25 cellular contexts compared by ENCODE assay signal in genomic region chr4:111556861-111557260, GRCh38.
DNase-seq lines count a peak whose midpoint lies in the region; ATAC-seq and TF ChIP-seq lines count a peak whose summit lies in the region.
"Had no signal": no experiment of that assay in that cellular context is flagged by ENCODE, and none has a peak within 500 bp of the region (broad histone marks: within the 10 kb centered on the region; RNA-seq: fewer than 3 reads in every experiment).

No MANE protein-coding gene starts in this region.

- no peaks in the 10 kb centered on the region for H3K27me3 Mint-ChIP-seq in HFFc6 (ENCODE audit: insufficient read depth)
- H3K27me3 Mint-ChIP-seq in neural progenitor cell (ENCODE audit: insufficient read depth, low read depth): no peaks in the 10 kb centered on the region
- no peaks in the 10 kb centered on the region for H3K27me3 Mint-ChIP-seq in activated T-helper 2 cell treated with anti-CD3 and anti-CD28 coated beads, Interferon-gamma antibody, Interleukin-2, Interleukin-4, amounts not matched to agents 10 μg/mL and 5 μg/mL and 100 μg/mL, durations not matched to agents 14 hours and 24 hours and 36 hours (ENCODE audit: low read depth)
- no peaks in the 10 kb centered on the region for H3K27me3 Mint-ChIP-seq in activated naive CD8-positive, alpha-beta T cell treated with anti-CD3 and anti-CD28 coated beads, Interleukin-2, amount 50 U/mL, for 24 hours
- H3K27me3 Mint-ChIP-seq: CD4-positive, alpha-beta T cell had no signal

- DNase-seq in AG10803 (ENCODE audit: low read depth): peak; percentile 25
- no peak for DNase-seq in HFFc6
- no peak for DNase-seq in mammary epithelial cell
- peak; percentile 41 to 65 for DNase-seq in foreskin fibroblast
- DNase-seq in neural progenitor cell (ENCODE audit: low spot score): no peak
- no peak for DNase-seq in HuH-7.5 (ENCODE audit: low spot score)
- DNase-seq in activated T-helper 2 cell treated with anti-CD3 and anti-CD28 coated beads, Interferon-gamma antibody, Interleukin-2, Interleukin-4, amounts not matched to agents 10 μg/mL and 5 μg/mL and 100 μg/mL, durations not matched to agents 14 hours and 24 hours and 36 hours (ENCODE audit: low spot score): no peak
- DNase-seq in activated naive CD8-positive, alpha-beta T cell treated with anti-CD3 and anti-CD28 coated beads, Interleukin-2, amount 50 U/mL, for 24 hours: no peak
- DNase-seq: AML-193; CD4-positive, alpha-beta T cell; GDM1; NCI-H1048; NCI-H1417; NCI-H1694; NCI-H2081; NCI-H2227 treated with DMSO at 0.1 percent for 48 hours; NCI-H69; SJCRH30; T-helper 1 cell had no signal

- H4K20me1 ChIP-seq in mammary epithelial cell (ENCODE audit: insufficient read depth, low read length): no peaks in the 10 kb centered on the region
- no peaks in the 10 kb centered on the region for H4K20me1 ChIP-seq in neural progenitor cell (ENCODE audit: low read depth)
- H4K20me1 ChIP-seq: BLaER1 treated with 17β-estradiol and CSF1 and Interleukin-3, amounts not matched to agents 10 nM and 100 nM had no signal

- H3K9ac ChIP-seq in mammary epithelial cell (ENCODE audit: insufficient read depth, low read length): no peak overlapping the region
- H3K9ac ChIP-seq in neural progenitor cell: no peak overlapping the region
- H3K9ac ChIP-seq: BLaER1 treated with 17β-estradiol and CSF1 and Interleukin-3, amounts not matched to agents 10 nM and 100 nM; KMS-11 had no signal

- no peak overlapping the region for H3K4me3 ChIP-seq in AG10803 (ENCODE audit: low read length)
- no peak overlapping the region for H3K4me3 ChIP-seq in mammary epithelial cell (replicated peaks in 1 of 3; ENCODE audit: insufficient read depth in 1 of 3, low read depth in 2 of 3, low read length in 3 of 3)
- H3K4me3 ChIP-seq in foreskin fibroblast (ENCODE audit: low read depth in 1 of 2, low read length in 2 of 2): no peak overlapping the region
- H3K4me3 ChIP-seq in neural progenitor cell: no peak overlapping the region
- H3K4me3 ChIP-seq: BLaER1 treated with 17β-estradiol and CSF1 and Interleukin-3, amounts not matched to agents 10 nM and 100 nM; GM12878; SJCRH30 had no signal

- H3K79me2 ChIP-seq in mammary epithelial cell (ENCODE audit: insufficient read depth, low read length) (no peaks in the 10 kb centered on the region), neural progenitor cell (ENCODE audit: low read depth) (no peaks in the 10 kb centered on the region)

- peaks cover 39% of the 10 kb centered on the region for H3K36me3 Mint-ChIP-seq in HFFc6 (ENCODE audit: low read depth)
- H3K36me3 Mint-ChIP-seq in neural progenitor cell: no peaks in the 10 kb centered on the region
- H3K36me3 Mint-ChIP-seq in activated T-helper 2 cell treated with anti-CD3 and anti-CD28 coated beads, Interferon-gamma antibody, Interleukin-2, Interleukin-4, amounts not matched to agents 10 μg/mL and 5 μg/mL and 100 μg/mL, durations not matched to agents 14 hours and 24 hours and 36 hours (ENCODE audit: low read depth): no peaks in the 10 kb centered on the region
- H3K36me3 Mint-ChIP-seq in activated naive CD8-positive, alpha-beta T cell treated with anti-CD3 and anti-CD28 coated beads, Interleukin-2, amount 50 U/mL, for 24 hours (ENCODE audit: low read depth): no peaks in the 10 kb centered on the region

- intact Hi-C loops in mammary epithelial cell (cut with micrococcal nuclease): no loop called here
- intact Hi-C loops in activated T-helper 2 cell treated with anti-CD3 and anti-CD28 coated beads, Interferon-gamma antibody, Interleukin-2, Interleukin-4, amounts not matched to agents 10 μg/mL and 5 μg/mL and 100 μg/mL, durations not matched to agents 14 hours and 24 hours and 36 hours (cut with micrococcal nuclease): no loop called here

- 27% methylated on average over 1 of the region's 1 CpG for WGBS in mammary epithelial cell (ENCODE audit: low coverage, missing lambda C conversion rate)

- H3F3A ChIP-seq in neural progenitor cell (ENCODE audit: low read depth): no peaks in the 10 kb centered on the region

- ATAC-seq in activated naive CD8-positive, alpha-beta T cell treated with anti-CD3 and anti-CD28 coated beads, Interleukin-2, amount 50 U/mL, for 24 hours: no peak
- ATAC-seq: GM12878, HCT116, Right ventricle myocardium inferior, SK-N-SH treated with all-trans-retinoic acid at 6 μM for 48 hours had no signal

- BruUV-seq in mammary epithelial cell (replicated peaks; lab: Mats Ljungman, UMichigan): no TSS peak

- H3K27ac ChIP-seq in mammary epithelial cell (ENCODE audit: insufficient read depth, low read depth, low read length) (peak overlapping the region; percentile 16), neural progenitor cell (no peak overlapping the region)
- H3K27ac ChIP-seq: BLaER1 treated with 17β-estradiol and CSF1 and Interleukin-3, amounts not matched to agents 10 nM and 100 nM; KMS-11; SJCRH30 had no signal

- H3K36me3 ChIP-seq in mammary epithelial cell (ENCODE audit: insufficient read depth, low read length): no peaks in the 10 kb centered on the region
- H3K36me3 ChIP-seq in neural progenitor cell: no peaks in the 10 kb centered on the region
- H3K36me3 ChIP-seq: BLaER1 treated with 17β-estradiol and CSF1 and Interleukin-3, amounts not matched to agents 10 nM and 100 nM; SJCRH30 had no signal

- H3K9me3 ChIP-seq in mammary epithelial cell (replicated peaks; ENCODE audit: insufficient read depth, low read length) (no peaks in the 10 kb centered on the region), neural progenitor cell (ENCODE audit: low read depth) (no peaks in the 10 kb centered on the region)
- H3K9me3 ChIP-seq: BLaER1 treated with 17β-estradiol and CSF1 and Interleukin-3, amounts not matched to agents 10 nM and 100 nM; SJCRH30 had no signal

- H3K4me1 ChIP-seq in mammary epithelial cell (ENCODE audit: insufficient read depth, low read length): peaks cover 16% of the 10 kb centered on the region
- no peaks in the 10 kb centered on the region for H3K4me1 ChIP-seq in neural progenitor cell
- H3K4me1 ChIP-seq: BLaER1 treated with 17β-estradiol and CSF1 and Interleukin-3, amounts not matched to agents 10 nM and 100 nM; SJCRH30 had no signal

- dilution Hi-C loops in mammary epithelial cell (cut with HindIII; ENCODE audit: low sequenced_read_pairs): no loop called here

- H3K4me2 ChIP-seq in mammary epithelial cell (ENCODE audit: insufficient read depth, low read depth, low read length) (peak overlapping the region; percentile 78), neural progenitor cell (no peak overlapping the region)
- H3K4me2 ChIP-seq: BLaER1 treated with 17β-estradiol and CSF1 and Interleukin-3, amounts not matched to agents 10 nM and 100 nM; KMS-11 had no signal

- CTCF ChIA-PET in mammary epithelial cell (lab: Charles Lee; ENCODE audit: low non-redundant PET): no interaction called here

- H2AFZ ChIP-seq in mammary epithelial cell (ENCODE audit: low read depth, low read length) (no peak overlapping the region), neural progenitor cell (replicated peaks) (no peak overlapping the region)

- H3K27me3 ChIP-seq in mammary epithelial cell (ENCODE audit: insufficient read depth, low read length): no peaks in the 10 kb centered on the region
- no peaks in the 10 kb centered on the region for H3K27me3 ChIP-seq in neural progenitor cell
- H3K27me3 ChIP-seq: BLaER1 treated with 17β-estradiol and CSF1 and Interleukin-3, amounts not matched to agents 10 nM and 100 nM; SJCRH30 had no signal

- peak overlapping the region; percentile 71; the same call in 1 of the 2 replicates for H3K4me3 Mint-ChIP-seq in HFFc6
- no peak overlapping the region for H3K4me3 Mint-ChIP-seq in neural progenitor cell
- no peak overlapping the region for H3K4me3 Mint-ChIP-seq in activated T-helper 2 cell treated with anti-CD3 and anti-CD28 coated beads, Interferon-gamma antibody, Interleukin-2, Interleukin-4, amounts not matched to agents 10 μg/mL and 5 μg/mL and 100 μg/mL, durations not matched to agents 14 hours and 24 hours and 36 hours (ENCODE audit: low read depth)
- H3K4me3 Mint-ChIP-seq in activated naive CD8-positive, alpha-beta T cell treated with anti-CD3 and anti-CD28 coated beads, Interleukin-2, amount 50 U/mL, for 24 hours: no peak overlapping the region
- H3K4me3 Mint-ChIP-seq: CD4-positive, alpha-beta T cell had no signal

- H3K9me3 Mint-ChIP-seq in HFFc6: peaks cover 25% of the 10 kb centered on the region
- H3K9me3 Mint-ChIP-seq in neural progenitor cell: peaks cover 5% of the 10 kb centered on the region
- peaks cover 4% of the 10 kb centered on the region for H3K9me3 Mint-ChIP-seq in activated T-helper 2 cell treated with anti-CD3 and anti-CD28 coated beads, Interferon-gamma antibody, Interleukin-2, Interleukin-4, amounts not matched to agents 10 μg/mL and 5 μg/mL and 100 μg/mL, durations not matched to agents 14 hours and 24 hours and 36 hours
- peaks cover 12% of the 10 kb centered on the region for H3K9me3 Mint-ChIP-seq in activated naive CD8-positive, alpha-beta T cell treated with anti-CD3 and anti-CD28 coated beads, Interleukin-2, amount 50 U/mL, for 24 hours

- in situ Hi-C loops in mammary epithelial cell (cut with MboI; ENCODE audit: low sequenced_read_pairs in 2 of 2): no loop called here

- peaks cover 91% of the 10 kb centered on the region for H3K4me1 Mint-ChIP-seq in HFFc6 (ENCODE audit: low read depth)
- no peaks in the 10 kb centered on the region for H3K4me1 Mint-ChIP-seq in neural progenitor cell
- no peaks in the 10 kb centered on the region for H3K4me1 Mint-ChIP-seq in activated T-helper 2 cell treated with anti-CD3 and anti-CD28 coated beads, Interferon-gamma antibody, Interleukin-2, Interleukin-4, amounts not matched to agents 10 μg/mL and 5 μg/mL and 100 μg/mL, durations not matched to agents 14 hours and 24 hours and 36 hours (ENCODE audit: low read depth)
- no peaks in the 10 kb centered on the region for H3K4me1 Mint-ChIP-seq in activated naive CD8-positive, alpha-beta T cell treated with anti-CD3 and anti-CD28 coated beads, Interleukin-2, amount 50 U/mL, for 24 hours

- TF ChIP-seq CTCF in AG10803 (conservative IDR thresholded peaks at IDR 0.05; ENCODE audit: low read length) (no peak), HFFc6 (IDR thresholded peaks at IDR 0.05) (no peak), mammary epithelial cell (conservative IDR thresholded peaks at IDR 0.05 in 1 of 2, IDR thresholded peaks at IDR 0.05 in 1 of 2; ENCODE audit: extremely low read depth in 1 of 2, insufficient read depth in 1 of 2, low read depth in 1 of 2, low read length in 2 of 2) (no peak), foreskin fibroblast (IDR thresholded peaks at IDR 0.05; ENCODE audit: low read depth, low read length) (no peak), neural progenitor cell (IDR thresholded peaks at IDR 0.05) (no peak)

- H3K27ac Mint-ChIP-seq in HFFc6 (peak overlapping the region; percentile 80), neural progenitor cell (no peak overlapping the region)
- no peak overlapping the region for H3K27ac Mint-ChIP-seq in activated T-helper 2 cell treated with anti-CD3 and anti-CD28 coated beads, Interferon-gamma antibody, Interleukin-2, Interleukin-4, amounts not matched to agents 10 μg/mL and 5 μg/mL and 100 μg/mL, durations not matched to agents 14 hours and 24 hours and 36 hours
- H3K27ac Mint-ChIP-seq in activated naive CD8-positive, alpha-beta T cell treated with anti-CD3 and anti-CD28 coated beads, Interleukin-2, amount 50 U/mL, for 24 hours: no peak overlapping the region
- H3K27ac Mint-ChIP-seq: CD4-positive, alpha-beta T cell had no signal

Comparison
In these comparisons a context has a peak if more than half of its experiments do, and no peak if none do; other contexts are left out.
1. DNase-seq: peak in AG10803 (single experiment) and foreskin fibroblast (2 of 2); none in HFFc6 (single experiment), mammary epithelial cell (single experiment), neural progenitor cell (single experiment), HuH-7.5 (single experiment), activated T-helper 2 cell treated with anti-CD3 and anti-CD28 coated beads, Interferon-gamma antibody, Interleukin-2, Interleukin-4, amounts not matched to agents 10 μg/mL and 5 μg/mL and 100 μg/mL, durations not matched to agents 14 hours and 24 hours and 36 hours (single experiment) and activated naive CD8-positive, alpha-beta T cell treated with anti-CD3 and anti-CD28 coated beads, Interleukin-2, amount 50 U/mL, for 24 hours (single experiment).